In genomic region chr19:7522072-7522922, GRCh38 we compare ENCODE assay signal across 8 cellular contexts. TPM values are rescaled to one million over a fixed set of nuclear protein-coding genes. Genes with fewer than 3 reads are reported as not detected.
DNase-seq lines count a peak whose midpoint lies in the region; ATAC-seq and TF ChIP-seq lines count a peak whose summit lies in the region.

MCOLN1 (plus strand) TSS chr19:7522624; CDS start chr19:7522751, 127 bp downstream.

- peak within 1 kb of the TSS; percentile 81 for H3K9ac ChIP-seq in adipocyte (ENCODE audit: low read length)

- H3K4me1 Mint-ChIP-seq in T-cell = peaks cover 9 to 17% (median 16%) of the 10 kb centered on the region in 3 donors

- peaks cover 5% of the 10 kb centered on the region for H3K36me3 Mint-ChIP-seq in T-cell

- peak within 1 kb of the TSS; percentile 80 for H3K4me3 ChIP-seq in GM12864 (ENCODE audit: low read depth, low read length)
- peak within 1 kb of the TSS; percentile 79 for H3K4me3 ChIP-seq in adipocyte (ENCODE audit: low read length)
- peak within 1 kb of the TSS; percentile 81 to 98 (median 86) for H3K4me3 ChIP-seq in upper lobe of left lung

- CTCF ChIA-PET in T-cell (lab: Charles Lee) = interaction anchor here (0.5 to 1.4 kb wide), 9 partner anchors 12 to 1219 kb away, joined by 3 to 8 read pairs (median 4); partner anchors contain the start of genes PET100 (in 1 of the 2), PNPLA6 (in 1 of the 2), SNAPC2 (in 1 of the 2) and XAB2 (in 1 of the 2)

- H3K36me3 ChIP-seq in adipocyte (ENCODE audit: control insufficient read depth, insufficient read depth, low read length, severe bottlenecking) (peaks cover 8% of the 10 kb centered on the region), upper lobe of left lung (peaks cover under 1 to 42% (median 31%) of the 10 kb centered on the region in 4 donors)

- peak in 2 of 4 donors; percentile 28 to 94 for TF ChIP-seq EP300 in upper lobe of left lung (IDR thresholded peaks at IDR 0.05)

- peak within 1 kb of the TSS; percentile 80 to 85 for H3K27ac Mint-ChIP-seq in T-cell

- H3K27me3 ChIP-seq in adipocyte (replicated peaks; ENCODE audit: control insufficient read depth, insufficient read depth, low read length) (no peaks in the 10 kb centered on the region), upper lobe of left lung (no peaks in the 10 kb centered on the region)

- peak within 1 kb of the TSS; percentile 78 to 88 (median 88) for H3K4me3 Mint-ChIP-seq in T-cell

- intact Hi-C loops in cardiac septum (cut with DNase I) = loop anchor here (1.0 to 5.0 kb wide), 2 partner anchors 12 to 35 kb away; partner anchors contain the start of gene PEX11G
- intact Hi-C loops in posterior vena cava (cut with DNase I) = no loop called here

- peaks cover 18% of the 10 kb centered on the region for H3K4me1 ChIP-seq in adipocyte (ENCODE audit: control insufficient read depth, insufficient read depth, low read length)
- peaks cover 20 to 31% (median 23%) of the 10 kb centered on the region in 4 donors for H3K4me1 ChIP-seq in upper lobe of left lung

- peak in 3 of 4 donors; percentile 39 to 94 (median 76) for TF ChIP-seq POLR2A in upper lobe of left lung (IDR thresholded peaks at IDR 0.05)

- 1 to 2% methylated on average over 12 to 39 of the region's 65 CpGs for WGBS in upper lobe of left lung, 2 donors

- no peaks in the 10 kb centered on the region for H3K9me3 Mint-ChIP-seq in T-cell

- DNase-seq in GM12864 (ENCODE audit: low read depth) (peak; percentile 86), NCI-H1436 (lab: John Stamatoyannopoulos, UW) (peak; percentile 99), T-cell (peak; percentile 97 to 100 (median 99)), adipocyte (ENCODE audit: low read depth) (peak; percentile 100), cardiac septum (ENCODE audit: low spot score) (peak; percentile 100), posterior vena cava (ENCODE audit: low spot score) (peak; percentile 100), upper lobe of left lung (peak; percentile 100)

- TF ChIP-seq CTCF in GM12864 (IDR thresholded peaks at IDR 0.05; ENCODE audit: low read depth, low read length, missing control alignments) = no peak
- TF ChIP-seq CTCF in upper lobe of left lung (IDR thresholded peaks at IDR 0.05) = peak in 4 of 6 experiments; percentile 47 to 62 (median 56)

- no peaks in the 10 kb centered on the region for H3K9me3 ChIP-seq in adipocyte (ENCODE audit: control insufficient read depth, low read length)
- no peaks in the 10 kb centered on the region for H3K9me3 ChIP-seq in upper lobe of left lung

- ATAC-seq in HG02763 (IDR thresholded peaks at IDR 0.05; ENCODE audit: unreplicated experiment) (peak; percentile 87), T-cell (replicated peaks in 1 of 4) (peak; percentile 89 to 92 (median 90)), upper lobe of left lung (ENCODE audit: low FRiP score in 2 of 2) (peak; percentile 92 to 97)

- peak within 1 kb of the TSS; percentile 58 to 89 (median 76) for H3K27ac ChIP-seq in upper lobe of left lung

- H3K27me3 Mint-ChIP-seq in T-cell = peaks cover 0 to 10% of the 10 kb centered on the region in 2 donors

- POLR2A ChIA-PET in T-cell (lab: Charles Lee) = interaction anchor here in 1 of 2 donors (0.5 kb wide), 1 partner anchor 35 kb away, joined by 3 read pairs; no protein-coding TSS in a partner anchor

RNA-seq across cellular contexts. Expression of gene MCOLN1, which starts in this region (rescaled TPM):
- total RNA-seq in T-cell = 10 to 100 TPM; 13.0 to 16.7 (median 15.3) TPM
- 16.0 TPM for total RNA-seq in cardiac septum
- total RNA-seq in posterior vena cava = 10 to 100 TPM; 23.1 to 26.1 TPM
- total RNA-seq in upper lobe of left lung = 100 to 1,000 TPM in 2 of 6 donors, 10 to 100 TPM in 4; 12.9 to 118 (median 69.7) TPM

Comparison
In these comparisons a context has a peak if more than half of its experiments do, and no peak if none do; other contexts are left out.
1. Peak in every context shown above with its lines: DNase-seq, ATAC-seq, H3K4me3 ChIP-seq and H3K27ac ChIP-seq.